19 cellular contexts compared by ENCODE assay signal in the genomic region with DNA sequence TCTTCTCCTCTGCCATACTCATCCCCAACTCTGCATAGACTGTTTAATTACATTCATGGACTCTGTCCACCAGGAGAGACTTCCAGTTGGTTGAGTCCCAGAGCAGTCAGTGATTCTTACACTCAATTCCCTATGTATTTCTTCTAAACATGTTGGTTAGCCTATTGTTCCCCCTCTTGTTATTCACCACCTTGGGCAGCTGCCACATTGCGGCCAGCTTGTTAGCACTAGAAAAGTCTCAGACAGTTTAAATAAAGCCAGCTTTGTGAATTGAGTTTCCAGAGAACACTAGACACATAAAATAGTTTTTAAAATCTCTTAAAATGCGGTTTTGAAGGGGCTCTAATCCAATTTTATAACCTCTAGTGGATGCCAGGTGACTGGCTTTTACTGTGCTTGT.
"Had no signal": no experiment of that assay in that cellular context is flagged by ENCODE, and none has a peak within 500 bp of the region (broad histone marks: within the 10 kb centered on the region; RNA-seq: fewer than 3 reads in every experiment).

No MANE protein-coding gene starts in this region.

- H3K9me3 Mint-ChIP-seq: activated naive CD4-positive, alpha-beta T cell treated with anti-CD3 and anti-CD28 coated beads for 36 hours; activated T-helper 1 cell treated with anti-CD3 and anti-CD28 coated beads, Interleukin-12 subunit alpha, Interleukin-12 subunit beta, Interleukin-2, Interleukin-4 antibody, amounts not matched to agents 30 ng/mL and 10 ng/mL and 1 ng/mL, durations not matched to agents 14 hours and 24 hours and 36 hours; dendritic cell treated with granulocyte-macrophage colony-stimulating factor and Interleukin-4, amounts not matched to agents 40 ng/mL and 50 ng/mL, for 4 days; memory B cell; nephron had no signal

- H3K4me3 Mint-ChIP-seq: activated CD8-positive, alpha-beta T cell treated with anti-CD3 and anti-CD28 coated beads for 36 hours; activated naive CD4-positive, alpha-beta T cell treated with anti-CD3 and anti-CD28 coated beads for 36 hours; activated T-helper 1 cell treated with anti-CD3 and anti-CD28 coated beads, Interleukin-12 subunit alpha, Interleukin-12 subunit beta, Interleukin-2, Interleukin-4 antibody, amounts not matched to agents 30 ng/mL and 10 ng/mL and 1 ng/mL, durations not matched to agents 14 hours and 24 hours and 36 hours; dendritic cell treated with granulocyte-macrophage colony-stimulating factor and Interleukin-4, amounts not matched to agents 40 ng/mL and 50 ng/mL, for 4 days; memory B cell; nephron; T-cell; type B pancreatic cell had no signal

- H3K27me3 Mint-ChIP-seq: activated CD8-positive, alpha-beta T cell treated with anti-CD3 and anti-CD28 coated beads for 36 hours; dendritic cell treated with granulocyte-macrophage colony-stimulating factor and Interleukin-4, amounts not matched to agents 40 ng/mL and 50 ng/mL, for 4 days; memory B cell; T-cell; type B pancreatic cell had no signal

- H3K27ac ChIP-seq: brain microvascular endothelial cell, heart left ventricle, left lung, sigmoid colon had no signal

- H3K27ac Mint-ChIP-seq: activated CD8-positive, alpha-beta T cell treated with anti-CD3 and anti-CD28 coated beads for 36 hours; activated naive CD4-positive, alpha-beta T cell treated with anti-CD3 and anti-CD28 coated beads for 36 hours; activated T-helper 1 cell treated with anti-CD3 and anti-CD28 coated beads, Interleukin-12 subunit alpha, Interleukin-12 subunit beta, Interleukin-2, Interleukin-4 antibody, amounts not matched to agents 30 ng/mL and 10 ng/mL and 1 ng/mL, durations not matched to agents 14 hours and 24 hours and 36 hours; dendritic cell treated with granulocyte-macrophage colony-stimulating factor and Interleukin-4, amounts not matched to agents 40 ng/mL and 50 ng/mL, for 4 days; memory B cell; nephron; T-cell; type B pancreatic cell had no signal

- H3K4me1 ChIP-seq: heart left ventricle, left lung, sigmoid colon had no signal

- ATAC-seq: activated CD8-positive, alpha-beta T cell treated with anti-CD3 and anti-CD28 coated beads for 36 hours; heart left ventricle; left lung; T-cell had no signal

- H3K36me3 Mint-ChIP-seq: memory B cell, T-cell, type B pancreatic cell had no signal

- H3K4me3 ChIP-seq: heart left ventricle, left lung, sigmoid colon had no signal

- H3K27me3 ChIP-seq: brain microvascular endothelial cell, heart left ventricle, left lung, sigmoid colon had no signal

- DNase-seq: activated CD4-positive, alpha-beta T cell treated with anti-CD3 and anti-CD28 coated beads for 4 hours; activated CD8-positive, alpha-beta memory T cell treated with anti-CD3 and anti-CD28 coated beads, Interleukin-2, amount 50 U/mL, for 48 hours; activated CD8-positive, alpha-beta T cell treated with anti-CD3 and anti-CD28 coated beads for 36 hours; activated naive CD4-positive, alpha-beta T cell treated with anti-CD3 and anti-CD28 coated beads for 36 hours; brain microvascular endothelial cell; cerebellar nuclear complex; heart left ventricle; islet precursor cell; left lung; occipital lobe; sigmoid colon; stimulated activated CD4-positive, alpha-beta T cell treated with anti-CD3 and anti-CD28 coated beads, Interleukin-2, amount 100 ng/mL, for 24 hours; stimulated activated naive CD4-positive, alpha-beta T cell; T-cell had no signal

- H3K36me3 ChIP-seq: brain microvascular endothelial cell, heart left ventricle, left lung, sigmoid colon had no signal

- H3K4me1 Mint-ChIP-seq: memory B cell, nephron, T-cell had no signal

- H3K9me3 ChIP-seq: heart left ventricle, left lung had no signal
